In genomic region chr17:38322156-38322779, GRCh38 we compare ENCODE assay signal across 8 cellular contexts. TPM values are rescaled to one million over a fixed set of nuclear protein-coding genes. Genes with fewer than 3 reads are reported as not detected.
DNase-seq lines count a peak whose midpoint lies in the region; ATAC-seq, FAIRE-seq and TF ChIP-seq lines count a peak whose summit lies in the region.

No MANE protein-coding gene starts in this region.

- H3K27ac ChIP-seq in KMS-11 (no peak overlapping the region), body of pancreas (no peak overlapping the region), kidney (ENCODE audit: low read depth in 2 of 2, low read length in 2 of 2) (no peak overlapping the region)

- H2AFZ ChIP-seq in KMS-11 (ENCODE audit: low read depth), result no peak overlapping the region

- H3K9me3 ChIP-seq in body of pancreas, result no peaks in the 10 kb centered on the region
- no peaks in the 10 kb centered on the region for H3K9me3 ChIP-seq in kidney (ENCODE audit: control insufficient read depth in 1 of 2, low read length in 2 of 2)

- H3K4me1 ChIP-seq in KMS-11 (ENCODE audit: low read depth, poor library complexity, severe bottlenecking) (peaks cover 6% of the 10 kb centered on the region), body of pancreas (no peaks in the 10 kb centered on the region), kidney (ENCODE audit: control insufficient read depth in 1 of 2, insufficient read depth in 1 of 2, low read depth in 1 of 2, low read length in 2 of 2) (peaks cover 0 to 4% of the 10 kb centered on the region in 2 donors)

- TF ChIP-seq POLR2A in body of pancreas (IDR thresholded peaks at IDR 0.05), result no peak

- no peak overlapping the region for H3K4me3 ChIP-seq in KMS-11 (IDR thresholded peaks at IDR 0.05; ENCODE audit: insufficient read depth, low read depth, low read length)
- H3K4me3 ChIP-seq in body of pancreas, result no peak overlapping the region
- H3K4me3 ChIP-seq in kidney (ENCODE audit: low read length in 2 of 2), result no peak overlapping the region

- no peak overlapping the region for H3K4me2 ChIP-seq in KMS-11

- H3K36me3 ChIP-seq in KMS-11 (ENCODE audit: insufficient read depth) (no peaks in the 10 kb centered on the region), body of pancreas (replicated peaks in 1 of 2; ENCODE audit: insufficient read depth in 1 of 2, low read depth in 2 of 2) (peaks cover 0 to 2% of the 10 kb centered on the region in 2 donors), kidney (ENCODE audit: control insufficient read depth in 1 of 2, insufficient read depth in 2 of 2, low read length in 2 of 2) (peaks cover 9 to 10% of the 10 kb centered on the region in 2 donors)

- TF ChIP-seq CTCF in KMS-11 (conservative IDR thresholded peaks at IDR 0.05; ENCODE audit: low read depth, low read length) (peak; percentile 54), body of pancreas (IDR thresholded peaks at IDR 0.05) (peak; percentile 29 to 85 (median 46)), kidney (IDR thresholded peaks at IDR 0.05; ENCODE audit: borderline replicate concordance, extremely low read depth, insufficient read depth) (peak; percentile 63)

- DNase-seq in DMS53 (lab: John Stamatoyannopoulos, UW) (peak; percentile 66), UCSD-AML1 (lab: John Stamatoyannopoulos, UW; ENCODE audit: unreplicated experiment) (peak; percentile 51), body of pancreas (peak; percentile 58 to 72 (median 63)), kidney (no peak)
- DNase-seq in stimulated activated CD4-positive, alpha-beta T cell treated with anti-CD3 and anti-CD28 coated beads, Interleukin-4, amount 100 ng/mL, for 4 hours, result peak; percentile 59 to 68

- no peak for FAIRE-seq in kidney (lab: Jason Lieb, UNC)

- ATAC-seq in body of pancreas (peak; percentile 58), HG03442 (IDR thresholded peaks at IDR 0.05; ENCODE audit: unreplicated experiment) (no peak), HG03097 (IDR thresholded peaks at IDR 0.05; ENCODE audit: low FRiP score, unreplicated experiment) (no peak)

- H3K27me3 ChIP-seq in KMS-11 (ENCODE audit: insufficient read depth, low read depth), result no peaks in the 10 kb centered on the region
- H3K27me3 ChIP-seq in body of pancreas, result no peaks in the 10 kb centered on the region

- H3K9ac ChIP-seq in KMS-11 (no peak overlapping the region), kidney (ENCODE audit: low read length in 2 of 2) (no peak overlapping the region)

- H3K79me2 ChIP-seq in KMS-11 (ENCODE audit: insufficient read depth, low read depth), result no peaks in the 10 kb centered on the region

- WGBS in body of pancreas, 2 donors, result 17 to 28% methylated on average over 7 to 8 of the region's 8 CpGs

- intact Hi-C loops in body of pancreas (cut with DNase I), result no loop called here
- intact Hi-C loops in kidney (cut with DNase I), result no loop called here

- no peaks in the 10 kb centered on the region for H4K20me1 ChIP-seq in KMS-11 (ENCODE audit: insufficient read depth)

RNA-seq across cellular contexts. Expression of gene GPR179, which starts 21.5 kb away (rescaled TPM):
- total RNA-seq in body of pancreas (under 1 TPM in 1 of 2 donors, not detected in 1; under 0.01 TPM), kidney (not detected)
- not detected for polyA plus RNA-seq in kidney (ENCODE audit: insufficient read depth, low read depth, low replicate concordance)

RNA-seq across cellular contexts. Expression of gene MRPL45, which starts 25.3 kb away (rescaled TPM):
- 10 to 100 TPM; 17.9 to 24.7 TPM for total RNA-seq in body of pancreas
- total RNA-seq in kidney, result 28.0 TPM
- polyA plus RNA-seq in kidney (ENCODE audit: insufficient read depth, low read depth, low replicate concordance), result 45.9 TPM

RNA-seq across cellular contexts. Expression of gene SOCS7, which starts 29.4 kb away (rescaled TPM):
- total RNA-seq in body of pancreas (10 to 100 TPM; 15.3 to 34.3 TPM), kidney (18.7 TPM)
- polyA plus RNA-seq in kidney (ENCODE audit: insufficient read depth, low read depth, low replicate concordance), result 2.7 TPM
